Comparison of ENCODE assay signal across 1 cellular context in the genomic region with DNA sequence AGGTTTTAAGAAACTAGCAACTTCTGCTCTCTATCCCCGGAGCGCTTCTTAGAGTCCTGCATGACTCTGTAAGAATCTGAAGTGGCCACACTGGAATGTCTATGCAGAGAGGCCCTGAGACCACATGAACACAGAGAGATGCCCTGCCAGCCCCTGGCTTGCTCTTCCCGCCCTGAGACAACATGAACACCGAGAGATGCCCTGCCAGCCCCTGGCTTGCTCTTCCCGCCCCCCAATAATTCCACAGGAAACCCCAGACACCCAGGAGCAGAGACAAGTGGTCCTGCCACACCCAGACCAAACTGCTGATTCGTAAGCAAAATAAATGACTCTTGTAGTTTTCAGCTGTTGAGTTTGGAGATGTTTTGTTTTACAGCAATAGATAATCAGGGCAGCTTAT.
TF ChIP-seq lines count a peak whose summit lies in the region.

No MANE protein-coding gene starts in this region.

TF ChIP-seq in GM23338, 12 proteins besides CTCF, POLR2A, EP300 and RAD21 (continued from another document):
- TF ChIP-seq, protein P1, sequence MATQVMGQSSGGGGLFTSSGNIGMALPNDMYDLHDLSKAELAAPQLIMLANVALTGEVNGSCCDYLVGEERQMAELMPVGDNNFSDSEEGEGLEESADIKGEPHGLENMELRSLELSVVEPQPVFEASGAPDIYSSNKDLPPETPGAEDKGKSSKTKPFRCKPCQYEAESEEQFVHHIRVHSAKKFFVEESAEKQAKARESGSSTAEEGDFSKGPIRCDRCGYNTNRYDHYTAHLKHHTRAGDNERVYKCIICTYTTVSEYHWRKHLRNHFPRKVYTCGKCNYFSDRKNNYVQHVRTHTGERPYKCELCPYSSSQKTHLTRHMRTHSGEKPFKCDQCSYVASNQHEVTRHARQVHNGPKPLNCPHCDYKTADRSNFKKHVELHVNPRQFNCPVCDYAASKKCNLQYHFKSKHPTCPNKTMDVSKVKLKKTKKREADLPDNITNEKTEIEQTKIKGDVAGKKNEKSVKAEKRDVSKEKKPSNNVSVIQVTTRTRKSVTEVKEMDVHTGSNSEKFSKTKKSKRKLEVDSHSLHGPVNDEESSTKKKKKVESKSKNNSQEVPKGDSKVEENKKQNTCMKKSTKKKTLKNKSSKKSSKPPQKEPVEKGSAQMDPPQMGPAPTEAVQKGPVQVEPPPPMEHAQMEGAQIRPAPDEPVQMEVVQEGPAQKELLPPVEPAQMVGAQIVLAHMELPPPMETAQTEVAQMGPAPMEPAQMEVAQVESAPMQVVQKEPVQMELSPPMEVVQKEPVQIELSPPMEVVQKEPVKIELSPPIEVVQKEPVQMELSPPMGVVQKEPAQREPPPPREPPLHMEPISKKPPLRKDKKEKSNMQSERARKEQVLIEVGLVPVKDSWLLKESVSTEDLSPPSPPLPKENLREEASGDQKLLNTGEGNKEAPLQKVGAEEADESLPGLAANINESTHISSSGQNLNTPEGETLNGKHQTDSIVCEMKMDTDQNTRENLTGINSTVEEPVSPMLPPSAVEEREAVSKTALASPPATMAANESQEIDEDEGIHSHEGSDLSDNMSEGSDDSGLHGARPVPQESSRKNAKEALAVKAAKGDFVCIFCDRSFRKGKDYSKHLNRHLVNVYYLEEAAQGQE (IDR thresholded peaks at IDR 0.05; ENCODE audit: unreplicated experiment): no peak
- TF ChIP-seq, protein P2, sequence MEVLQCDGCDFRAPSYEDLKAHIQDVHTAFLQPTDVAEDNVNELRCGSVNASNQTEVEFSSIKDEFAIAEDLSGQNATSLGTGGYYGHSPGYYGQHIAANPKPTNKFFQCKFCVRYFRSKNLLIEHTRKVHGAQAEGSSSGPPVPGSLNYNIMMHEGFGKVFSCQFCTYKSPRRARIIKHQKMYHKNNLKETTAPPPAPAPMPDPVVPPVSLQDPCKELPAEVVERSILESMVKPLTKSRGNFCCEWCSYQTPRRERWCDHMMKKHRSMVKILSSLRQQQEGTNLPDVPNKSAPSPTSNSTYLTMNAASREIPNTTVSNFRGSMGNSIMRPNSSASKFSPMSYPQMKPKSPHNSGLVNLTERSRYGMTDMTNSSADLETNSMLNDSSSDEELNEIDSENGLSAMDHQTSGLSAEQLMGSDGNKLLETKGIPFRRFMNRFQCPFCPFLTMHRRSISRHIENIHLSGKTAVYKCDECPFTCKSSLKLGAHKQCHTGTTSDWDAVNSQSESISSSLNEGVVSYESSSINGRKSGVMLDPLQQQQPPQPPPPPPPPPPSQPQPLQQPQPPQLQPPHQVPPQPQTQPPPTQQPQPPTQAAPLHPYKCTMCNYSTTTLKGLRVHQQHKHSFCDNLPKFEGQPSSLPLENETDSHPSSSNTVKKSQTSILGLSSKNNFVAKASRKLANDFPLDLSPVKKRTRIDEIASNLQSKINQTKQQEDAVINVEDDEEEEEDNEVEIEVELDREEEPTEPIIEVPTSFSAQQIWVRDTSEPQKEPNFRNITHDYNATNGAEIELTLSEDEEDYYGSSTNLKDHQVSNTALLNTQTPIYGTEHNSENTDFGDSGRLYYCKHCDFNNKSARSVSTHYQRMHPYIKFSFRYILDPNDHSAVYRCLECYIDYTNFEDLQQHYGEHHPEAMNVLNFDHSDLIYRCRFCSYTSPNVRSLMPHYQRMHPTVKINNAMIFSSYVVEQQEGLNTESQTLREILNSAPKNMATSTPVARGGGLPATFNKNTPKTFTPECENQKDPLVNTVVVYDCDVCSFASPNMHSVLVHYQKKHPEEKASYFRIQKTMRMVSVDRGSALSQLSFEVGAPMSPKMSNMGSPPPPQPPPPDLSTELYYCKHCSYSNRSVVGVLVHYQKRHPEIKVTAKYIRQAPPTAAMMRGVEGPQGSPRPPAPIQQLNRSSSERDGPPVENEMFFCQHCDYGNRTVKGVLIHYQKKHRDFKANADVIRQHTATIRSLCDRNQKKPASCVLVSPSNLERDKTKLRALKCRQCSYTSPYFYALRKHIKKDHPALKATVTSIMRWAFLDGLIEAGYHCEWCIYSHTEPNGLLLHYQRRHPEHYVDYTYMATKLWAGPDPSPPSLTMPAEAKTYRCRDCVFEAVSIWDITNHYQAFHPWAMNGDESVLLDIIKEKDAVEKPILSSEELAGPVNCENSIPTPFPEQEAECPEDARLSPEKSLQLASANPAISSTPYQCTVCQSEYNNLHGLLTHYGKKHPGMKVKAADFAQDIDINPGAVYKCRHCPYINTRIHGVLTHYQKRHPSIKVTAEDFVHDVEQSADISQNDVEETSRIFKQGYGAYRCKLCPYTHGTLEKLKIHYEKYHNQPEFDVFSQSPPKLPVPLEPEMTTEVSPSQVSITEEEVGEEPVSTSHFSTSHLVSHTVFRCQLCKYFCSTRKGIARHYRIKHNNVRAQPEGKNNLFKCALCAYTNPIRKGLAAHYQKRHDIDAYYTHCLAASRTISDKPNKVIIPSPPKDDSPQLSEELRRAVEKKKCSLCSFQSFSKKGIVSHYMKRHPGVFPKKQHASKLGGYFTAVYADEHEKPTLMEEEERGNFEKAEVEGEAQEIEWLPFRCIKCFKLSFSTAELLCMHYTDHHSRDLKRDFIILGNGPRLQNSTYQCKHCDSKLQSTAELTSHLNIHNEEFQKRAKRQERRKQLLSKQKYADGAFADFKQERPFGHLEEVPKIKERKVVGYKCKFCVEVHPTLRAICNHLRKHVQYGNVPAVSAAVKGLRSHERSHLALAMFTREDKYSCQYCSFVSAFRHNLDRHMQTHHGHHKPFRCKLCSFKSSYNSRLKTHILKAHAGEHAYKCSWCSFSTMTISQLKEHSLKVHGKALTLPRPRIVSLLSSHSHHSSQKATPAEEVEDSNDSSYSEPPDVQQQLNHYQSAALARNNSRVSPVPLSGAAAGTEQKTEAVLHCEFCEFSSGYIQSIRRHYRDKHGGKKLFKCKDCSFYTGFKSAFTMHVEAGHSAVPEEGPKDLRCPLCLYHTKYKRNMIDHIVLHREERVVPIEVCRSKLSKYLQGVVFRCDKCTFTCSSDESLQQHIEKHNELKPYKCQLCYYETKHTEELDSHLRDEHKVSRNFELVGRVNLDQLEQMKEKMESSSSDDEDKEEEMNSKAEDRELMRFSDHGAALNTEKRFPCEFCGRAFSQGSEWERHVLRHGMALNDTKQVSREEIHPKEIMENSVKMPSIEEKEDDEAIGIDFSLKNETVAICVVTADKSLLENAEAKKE (CRISPR knock-in tag; IDR thresholded peaks at IDR 0.05): no peak
- TF ChIP-seq EZH2 (IDR thresholded peaks at IDR 0.05; ENCODE audit: low read depth, unreplicated experiment) (no peak), CREB1 (CRISPR knock-in tag; IDR thresholded peaks at IDR 0.05; ENCODE audit: low read depth) (no peak), ZNF114 (CRISPR knock-in tag; IDR thresholded peaks at IDR 0.05) (no peak), EZH2phosphoT487 (IDR thresholded peaks at IDR 0.05; ENCODE audit: unreplicated experiment) (no peak), ZNF331 (CRISPR knock-in tag; IDR thresholded peaks at IDR 0.05; ENCODE audit: low read depth) (no peak), POLR2AphosphoS5 (IDR thresholded peaks at IDR 0.05; ENCODE audit: low read depth) (no peak), NANOG (IDR thresholded peaks at IDR 0.05; ENCODE audit: borderline replicate concordance) (no peak)
